In the genomic region with DNA sequence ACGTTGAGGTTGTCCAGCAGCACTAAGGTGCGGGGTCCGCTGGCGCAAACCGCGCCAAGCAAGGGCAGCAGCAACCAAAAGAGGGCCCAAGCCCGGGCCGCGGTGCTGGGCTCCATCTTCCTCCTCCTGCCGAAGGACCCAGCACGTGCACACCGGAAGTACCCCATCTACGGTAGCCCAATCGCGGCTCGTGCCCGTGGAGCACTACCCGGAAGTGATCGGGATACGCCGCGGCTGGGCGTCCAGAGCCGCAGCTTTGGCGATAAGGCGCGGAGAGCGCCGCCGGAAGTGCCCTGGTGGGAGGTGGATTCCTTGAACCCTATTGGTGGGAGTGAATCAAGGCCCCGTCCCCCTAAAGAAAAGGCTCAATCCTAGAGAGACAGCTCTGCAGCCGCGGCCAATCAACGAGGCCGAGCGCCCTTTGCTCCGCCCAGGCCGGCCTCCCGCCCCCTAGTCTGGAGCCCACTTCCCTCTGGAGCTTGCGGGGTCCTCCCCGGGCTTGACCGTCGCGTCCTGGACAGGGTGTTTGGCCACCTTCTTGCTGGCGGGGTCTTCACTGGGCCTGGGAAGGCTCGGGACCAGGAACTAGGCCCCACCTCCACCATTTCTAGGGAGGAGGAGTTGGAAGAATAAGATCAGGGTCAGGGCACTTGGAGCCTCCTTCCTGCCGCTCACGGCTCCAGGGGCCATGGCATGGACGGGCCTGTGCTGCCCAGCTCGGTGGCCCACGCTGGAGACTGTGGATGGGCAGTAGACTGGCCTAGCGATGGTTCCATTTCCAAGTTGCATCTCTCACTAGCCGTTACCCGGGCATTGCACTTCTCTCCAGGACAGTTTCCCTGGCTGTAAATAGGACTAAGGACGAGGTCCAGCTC, we compare ENCODE assay signal across 1 cellular context.
TF ChIP-seq lines count a peak whose summit lies in the region.

A gene (minus strand): TSS at position 135 of the 875 bp plus-strand sequence. CDS start 19 bp downstream, at position 116.

TF ChIP-seq in K562, 482 proteins besides CTCF, POLR2A, EP300 and RAD21 (continued from another document and continues in another):
- TF ChIP-seq CBX2 (IDR thresholded peaks at IDR 0.05; ENCODE audit: insufficient read depth, low read length, poor library complexity, severe bottlenecking): no peak
- no peak for TF ChIP-seq NFATC3 (IDR thresholded peaks at IDR 0.05)
- no peak for TF ChIP-seq ZNF140 (CRISPR knock-in tag; IDR thresholded peaks at IDR 0.05)
- TF ChIP-seq, protein P1, sequence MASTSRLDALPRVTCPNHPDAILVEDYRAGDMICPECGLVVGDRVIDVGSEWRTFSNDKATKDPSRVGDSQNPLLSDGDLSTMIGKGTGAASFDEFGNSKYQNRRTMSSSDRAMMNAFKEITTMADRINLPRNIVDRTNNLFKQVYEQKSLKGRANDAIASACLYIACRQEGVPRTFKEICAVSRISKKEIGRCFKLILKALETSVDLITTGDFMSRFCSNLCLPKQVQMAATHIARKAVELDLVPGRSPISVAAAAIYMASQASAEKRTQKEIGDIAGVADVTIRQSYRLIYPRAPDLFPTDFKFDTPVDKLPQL (IDR thresholded peaks at IDR 0.05; ENCODE audit: extremely low read depth, insufficient read length): no peak
- TF ChIP-seq SRSF7 (optimal IDR thresholded peaks at IDR 0.05; ENCODE audit: low read depth, low read length): no peak
- TF ChIP-seq GTF2A2 (tag; IDR thresholded peaks at IDR 0.05): no peak
- TF ChIP-seq, protein P2, sequence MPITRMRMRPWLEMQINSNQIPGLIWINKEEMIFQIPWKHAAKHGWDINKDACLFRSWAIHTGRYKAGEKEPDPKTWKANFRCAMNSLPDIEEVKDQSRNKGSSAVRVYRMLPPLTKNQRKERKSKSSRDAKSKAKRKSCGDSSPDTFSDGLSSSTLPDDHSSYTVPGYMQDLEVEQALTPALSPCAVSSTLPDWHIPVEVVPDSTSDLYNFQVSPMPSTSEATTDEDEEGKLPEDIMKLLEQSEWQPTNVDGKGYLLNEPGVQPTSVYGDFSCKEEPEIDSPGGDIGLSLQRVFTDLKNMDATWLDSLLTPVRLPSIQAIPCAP (CRISPR knock-in tag; IDR thresholded peaks at IDR 0.05; ENCODE audit: borderline replicate concordance): no peak
- TF ChIP-seq EGR1 (conservative IDR thresholded peaks at IDR 0.05): no peak; the same call in 1 of the 2 replicates
- no peak for TF ChIP-seq ZNF239 (CRISPR knock-in tag; IDR thresholded peaks at IDR 0.05)
- TF ChIP-seq, protein P3, sequence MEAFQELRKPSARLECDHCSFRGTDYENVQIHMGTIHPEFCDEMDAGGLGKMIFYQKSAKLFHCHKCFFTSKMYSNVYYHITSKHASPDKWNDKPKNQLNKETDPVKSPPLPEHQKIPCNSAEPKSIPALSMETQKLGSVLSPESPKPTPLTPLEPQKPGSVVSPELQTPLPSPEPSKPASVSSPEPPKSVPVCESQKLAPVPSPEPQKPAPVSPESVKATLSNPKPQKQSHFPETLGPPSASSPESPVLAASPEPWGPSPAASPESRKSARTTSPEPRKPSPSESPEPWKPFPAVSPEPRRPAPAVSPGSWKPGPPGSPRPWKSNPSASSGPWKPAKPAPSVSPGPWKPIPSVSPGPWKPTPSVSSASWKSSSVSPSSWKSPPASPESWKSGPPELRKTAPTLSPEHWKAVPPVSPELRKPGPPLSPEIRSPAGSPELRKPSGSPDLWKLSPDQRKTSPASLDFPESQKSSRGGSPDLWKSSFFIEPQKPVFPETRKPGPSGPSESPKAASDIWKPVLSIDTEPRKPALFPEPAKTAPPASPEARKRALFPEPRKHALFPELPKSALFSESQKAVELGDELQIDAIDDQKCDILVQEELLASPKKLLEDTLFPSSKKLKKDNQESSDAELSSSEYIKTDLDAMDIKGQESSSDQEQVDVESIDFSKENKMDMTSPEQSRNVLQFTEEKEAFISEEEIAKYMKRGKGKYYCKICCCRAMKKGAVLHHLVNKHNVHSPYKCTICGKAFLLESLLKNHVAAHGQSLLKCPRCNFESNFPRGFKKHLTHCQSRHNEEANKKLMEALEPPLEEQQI (IDR thresholded peaks at IDR 0.05): no peak
- TF ChIP-seq ZNF324 (CRISPR knock-in tag; IDR thresholded peaks at IDR 0.05): no peak
- TF ChIP-seq MYC (IDR thresholded peaks at IDR 0.05; ENCODE audit: low read depth, low read length): peak; percentile 83
- TF ChIP-seq MYC (CRISPR knock-in tag; IDR thresholded peaks at IDR 0.05; ENCODE audit: borderline replicate concordance, low read depth): peak; percentile 39; the same call in 1 of the 2 replicates
- TF ChIP-seq ETV6 (IDR thresholded peaks at IDR 0.05; ENCODE audit: borderline replicate concordance in 1 of 2, low read depth in 2 of 2, low read length in 1 of 2): peak; percentile 60 to 66; a peak in 2 of 4 replicates
- TF ChIP-seq ETV6 (CRISPR knock-in tag; IDR thresholded peaks at IDR 0.05; ENCODE audit: borderline replicate concordance): no peak; the same call in 1 of the 2 replicates
- 0 out of 2 replicates have a peak, but pooled peaks have one; percentile 6 for TF ChIP-seq NFE2 (IDR thresholded peaks at IDR 0.05; ENCODE audit: low read depth)
- TF ChIP-seq SETDB1 (IDR thresholded peaks at IDR 0.05; ENCODE audit: low read length): no peak
- TF ChIP-seq, protein P4, sequence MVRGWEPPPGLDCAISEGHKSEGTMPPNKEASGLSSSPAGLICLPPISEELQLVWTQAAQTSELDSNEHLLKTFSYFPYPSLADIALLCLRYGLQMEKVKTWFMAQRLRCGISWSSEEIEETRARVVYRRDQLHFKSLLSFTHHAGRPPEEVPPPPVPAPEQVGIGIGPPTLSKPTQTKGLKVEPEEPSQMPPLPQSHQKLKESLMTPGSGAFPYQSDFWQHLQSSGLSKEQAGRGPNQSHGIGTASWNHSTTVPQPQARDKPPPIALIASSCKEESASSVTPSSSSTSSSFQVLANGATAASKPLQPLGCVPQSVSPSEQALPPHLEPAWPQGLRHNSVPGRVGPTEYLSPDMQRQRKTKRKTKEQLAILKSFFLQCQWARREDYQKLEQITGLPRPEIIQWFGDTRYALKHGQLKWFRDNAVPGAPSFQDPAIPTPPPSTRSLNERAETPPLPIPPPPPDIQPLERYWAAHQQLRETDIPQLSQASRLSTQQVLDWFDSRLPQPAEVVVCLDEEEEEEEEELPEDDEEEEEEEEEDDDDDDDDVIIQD (CRISPR knock-in tag; IDR thresholded peaks at IDR 0.05): no peak
- no peak for TF ChIP-seq ZNF354B (CRISPR knock-in tag; IDR thresholded peaks at IDR 0.05)
- TF ChIP-seq, protein P5, sequence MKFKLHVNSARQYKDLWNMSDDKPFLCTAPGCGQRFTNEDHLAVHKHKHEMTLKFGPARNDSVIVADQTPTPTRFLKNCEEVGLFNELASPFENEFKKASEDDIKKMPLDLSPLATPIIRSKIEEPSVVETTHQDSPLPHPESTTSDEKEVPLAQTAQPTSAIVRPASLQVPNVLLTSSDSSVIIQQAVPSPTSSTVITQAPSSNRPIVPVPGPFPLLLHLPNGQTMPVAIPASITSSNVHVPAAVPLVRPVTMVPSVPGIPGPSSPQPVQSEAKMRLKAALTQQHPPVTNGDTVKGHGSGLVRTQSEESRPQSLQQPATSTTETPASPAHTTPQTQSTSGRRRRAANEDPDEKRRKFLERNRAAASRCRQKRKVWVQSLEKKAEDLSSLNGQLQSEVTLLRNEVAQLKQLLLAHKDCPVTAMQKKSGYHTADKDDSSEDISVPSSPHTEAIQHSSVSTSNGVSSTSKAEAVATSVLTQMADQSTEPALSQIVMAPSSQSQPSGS (CRISPR knock-in tag; IDR thresholded peaks at IDR 0.05): no peak
- TF ChIP-seq, protein P6, sequence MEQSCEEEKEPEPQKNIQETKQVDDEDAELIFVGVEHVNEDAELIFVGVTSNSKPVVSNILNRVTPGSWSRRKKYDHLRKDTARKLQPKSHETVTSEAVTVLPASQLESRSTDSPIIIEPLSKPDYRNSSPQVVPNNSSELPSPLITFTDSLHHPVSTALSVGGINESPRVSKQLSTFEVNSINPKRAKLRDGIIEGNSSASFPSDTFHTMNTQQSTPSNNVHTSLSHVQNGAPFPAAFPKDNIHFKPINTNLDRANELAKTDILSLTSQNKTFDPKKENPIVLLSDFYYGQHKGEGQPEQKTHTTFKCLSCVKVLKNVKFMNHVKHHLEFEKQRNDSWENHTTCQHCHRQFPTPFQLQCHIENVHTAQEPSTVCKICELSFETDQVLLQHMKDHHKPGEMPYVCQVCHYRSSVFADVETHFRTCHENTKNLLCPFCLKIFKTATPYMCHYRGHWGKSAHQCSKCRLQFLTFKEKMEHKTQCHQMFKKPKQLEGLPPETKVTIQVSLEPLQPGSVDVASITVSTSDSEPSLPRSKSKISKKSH (CRISPR knock-in tag; IDR thresholded peaks at IDR 0.05): no peak
- TF ChIP-seq ZNF175 (CRISPR knock-in tag; IDR thresholded peaks at IDR 0.05; ENCODE audit: low read depth): no peak
- TF ChIP-seq, protein P7, sequence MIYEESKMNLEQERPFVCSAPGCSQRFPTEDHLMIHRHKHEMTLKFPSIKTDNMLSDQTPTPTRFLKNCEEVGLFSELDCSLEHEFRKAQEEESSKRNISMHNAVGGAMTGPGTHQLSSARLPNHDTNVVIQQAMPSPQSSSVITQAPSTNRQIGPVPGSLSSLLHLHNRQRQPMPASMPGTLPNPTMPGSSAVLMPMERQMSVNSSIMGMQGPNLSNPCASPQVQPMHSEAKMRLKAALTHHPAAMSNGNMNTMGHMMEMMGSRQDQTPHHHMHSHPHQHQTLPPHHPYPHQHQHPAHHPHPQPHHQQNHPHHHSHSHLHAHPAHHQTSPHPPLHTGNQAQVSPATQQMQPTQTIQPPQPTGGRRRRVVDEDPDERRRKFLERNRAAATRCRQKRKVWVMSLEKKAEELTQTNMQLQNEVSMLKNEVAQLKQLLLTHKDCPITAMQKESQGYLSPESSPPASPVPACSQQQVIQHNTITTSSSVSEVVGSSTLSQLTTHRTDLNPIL (CRISPR knock-in tag; IDR thresholded peaks at IDR 0.05): no peak; the same call in 1 of the 2 replicates
- peak in 1 of 2 experiments; percentile 55; a peak in 2 of 4 replicates for TF ChIP-seq FOXK2 (conservative IDR thresholded peaks at IDR 0.05 in 1 of 2, IDR thresholded peaks at IDR 0.05 in 1 of 2; ENCODE audit: low read depth in 2 of 2)
- TF ChIP-seq ZNF444 (CRISPR knock-in tag; IDR thresholded peaks at IDR 0.05): no peak
- no peak for TF ChIP-seq ZFP30 (CRISPR knock-in tag; IDR thresholded peaks at IDR 0.05; ENCODE audit: borderline replicate concordance)
- TF ChIP-seq, protein P8, sequence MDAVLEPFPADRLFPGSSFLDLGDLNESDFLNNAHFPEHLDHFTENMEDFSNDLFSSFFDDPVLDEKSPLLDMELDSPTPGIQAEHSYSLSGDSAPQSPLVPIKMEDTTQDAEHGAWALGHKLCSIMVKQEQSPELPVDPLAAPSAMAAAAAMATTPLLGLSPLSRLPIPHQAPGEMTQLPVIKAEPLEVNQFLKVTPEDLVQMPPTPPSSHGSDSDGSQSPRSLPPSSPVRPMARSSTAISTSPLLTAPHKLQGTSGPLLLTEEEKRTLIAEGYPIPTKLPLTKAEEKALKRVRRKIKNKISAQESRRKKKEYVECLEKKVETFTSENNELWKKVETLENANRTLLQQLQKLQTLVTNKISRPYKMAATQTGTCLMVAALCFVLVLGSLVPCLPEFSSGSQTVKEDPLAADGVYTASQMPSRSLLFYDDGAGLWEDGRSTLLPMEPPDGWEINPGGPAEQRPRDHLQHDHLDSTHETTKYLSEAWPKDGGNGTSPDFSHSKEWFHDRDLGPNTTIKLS (IDR thresholded peaks at IDR 0.05; ENCODE audit: borderline replicate concordance, low read depth): peak; percentile 68
- no peak for TF ChIP-seq ILF3 (IDR thresholded peaks at IDR 0.05; ENCODE audit: borderline replicate concordance)
- no peak for TF ChIP-seq PURB (CRISPR knock-in tag; IDR thresholded peaks at IDR 0.05; ENCODE audit: low read depth)
- TF ChIP-seq CBX1 (IDR thresholded peaks at IDR 0.05; ENCODE audit: low read depth): no peak
- TF ChIP-seq CHD2 (IDR thresholded peaks at IDR 0.05; ENCODE audit: low read depth, low read length): peak; percentile 83
- no peak for TF ChIP-seq ZKSCAN1 (IDR thresholded peaks at IDR 0.05; ENCODE audit: low read depth, low read length)
- TF ChIP-seq MEF2D (tag; conservative IDR thresholded peaks at IDR 0.05; ENCODE audit: low read depth): no peak
- TF ChIP-seq GABPA (tag; conservative IDR thresholded peaks at IDR 0.05; ENCODE audit: low read depth): peak; percentile 100
- no peak for TF ChIP-seq MYBL2 (IDR thresholded peaks at IDR 0.05; ENCODE audit: low read depth)
- TF ChIP-seq MYBL2 (CRISPR knock-in tag; IDR thresholded peaks at IDR 0.05; ENCODE audit: borderline replicate concordance): no peak
- TF ChIP-seq ZNF695 (CRISPR knock-in tag; IDR thresholded peaks at IDR 0.05): no peak
- TF ChIP-seq KLF1 (tag; IDR thresholded peaks at IDR 0.05): peak; percentile 91
- TF ChIP-seq DPF2 (IDR thresholded peaks at IDR 0.05): no peak
- no peak for TF ChIP-seq POU5F1 (IDR thresholded peaks at IDR 0.05; ENCODE audit: borderline replicate concordance, low read depth, low read length, partially characterized antibody)
- TF ChIP-seq TOE1 (IDR thresholded peaks at IDR 0.05; ENCODE audit: borderline replicate concordance): no peak
- TF ChIP-seq TOE1 (CRISPR knock-in tag; IDR thresholded peaks at IDR 0.05; ENCODE audit: borderline replicate concordance, low read depth): no peak
- peak; percentile 89 to 91; a peak in 3 of 4 replicates for TF ChIP-seq SIN3A (IDR thresholded peaks at IDR 0.05; ENCODE audit: borderline replicate concordance in 2 of 2, control insufficient read depth in 1 of 2, low read depth in 2 of 2, low read length in 2 of 2)
- peak; percentile 33; the same call in 1 of the 2 replicates for TF ChIP-seq LCOR (CRISPR knock-in tag; IDR thresholded peaks at IDR 0.05)
- TF ChIP-seq KDM2B (CRISPR knock-in tag; IDR thresholded peaks at IDR 0.05): no peak
- TF ChIP-seq BCL6 (CRISPR knock-in tag; IDR thresholded peaks at IDR 0.05): no peak
- TF ChIP-seq SMARCB1 (IDR thresholded peaks at IDR 0.05; ENCODE audit: insufficient read length, low read depth): no peak
- TF ChIP-seq ZNF766 (CRISPR knock-in tag; conservative IDR thresholded peaks at IDR 0.05): 0 out of 2 replicates have a peak, but pooled peaks have one; percentile 43
- no peak for TF ChIP-seq MCM2 (IDR thresholded peaks at IDR 0.05; ENCODE audit: low read depth)
- TF ChIP-seq CBFA2T2 (conservative IDR thresholded peaks at IDR 0.05): no peak
- TF ChIP-seq FUS (optimal IDR thresholded peaks at IDR 0.05; ENCODE audit: low read depth, low read length): no peak
- TF ChIP-seq PCBP1 (IDR thresholded peaks at IDR 0.05; ENCODE audit: low read depth, low read length, poor library complexity, severe bottlenecking): no peak
- TF ChIP-seq, protein P9, sequence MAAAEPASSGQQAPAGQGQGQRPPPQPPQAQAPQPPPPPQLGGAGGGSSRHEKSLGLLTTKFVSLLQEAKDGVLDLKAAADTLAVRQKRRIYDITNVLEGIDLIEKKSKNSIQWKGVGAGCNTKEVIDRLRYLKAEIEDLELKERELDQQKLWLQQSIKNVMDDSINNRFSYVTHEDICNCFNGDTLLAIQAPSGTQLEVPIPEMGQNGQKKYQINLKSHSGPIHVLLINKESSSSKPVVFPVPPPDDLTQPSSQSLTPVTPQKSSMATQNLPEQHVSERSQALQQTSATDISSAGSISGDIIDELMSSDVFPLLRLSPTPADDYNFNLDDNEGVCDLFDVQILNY (CRISPR knock-in tag; IDR thresholded peaks at IDR 0.05): no peak
- TF ChIP-seq TAF7 (tag; IDR thresholded peaks at IDR 0.05): peak; percentile 83
- peak; percentile 95 for TF ChIP-seq FOS (IDR thresholded peaks at IDR 0.05; ENCODE audit: extremely low read depth, insufficient read length)
- TF ChIP-seq ZNF274 (IDR thresholded peaks at IDR 0.05; ENCODE audit: borderline replicate concordance, low read depth, low read length): no peak
- TF ChIP-seq ATF1 (CRISPR knock-in tag; IDR thresholded peaks at IDR 0.05): no peak
- TF ChIP-seq ATF1 (tag; IDR thresholded peaks at IDR 0.05): peak; percentile 88
- TF ChIP-seq FOXM1 (IDR thresholded peaks at IDR 0.05; ENCODE audit: low read depth): no peak
- no peak for TF ChIP-seq FOXM1 (CRISPR knock-in tag; IDR thresholded peaks at IDR 0.05; ENCODE audit: low read depth)
- no peak for TF ChIP-seq SLC30A9 (CRISPR knock-in tag; IDR thresholded peaks at IDR 0.05)
